9 cellular contexts compared by ENCODE assay signal in the genomic region with DNA sequence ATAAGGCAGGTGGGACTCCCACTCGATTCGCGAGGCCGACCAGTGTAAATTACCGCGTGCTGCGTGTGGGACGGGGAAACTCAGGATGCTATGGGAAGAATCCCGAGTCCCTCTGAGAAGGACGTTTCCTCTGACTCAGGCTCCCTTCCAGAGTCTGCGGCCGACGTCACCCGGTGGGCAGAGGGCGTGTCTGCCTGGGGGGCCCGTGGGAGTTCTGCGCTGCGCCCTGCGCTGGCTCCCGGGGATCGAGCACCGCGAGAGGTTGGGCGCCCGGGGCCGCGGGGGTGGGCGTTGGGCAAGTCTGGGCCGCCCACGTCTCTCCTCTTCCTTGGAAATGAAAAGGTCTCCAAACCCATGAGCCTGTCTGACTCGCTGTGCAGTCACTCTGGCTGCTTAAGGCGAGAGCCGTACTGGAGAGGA. TPM values are rescaled to one million over a fixed set of nuclear protein-coding genes. Genes with fewer than 3 reads are reported as not detected.
A peak's percentile ranks its signal among the peaks of the same experiment; 100 is the strongest.
DNase-seq lines count a peak whose midpoint lies in the region; ATAC-seq and TF ChIP-seq lines count a peak whose summit lies in the region.
"Had no signal": no experiment of that assay in that cellular context is flagged by ENCODE, and none has a peak within 500 bp of the region (broad histone marks: within the 10 kb centered on the region; RNA-seq: fewer than 3 reads in every experiment).

No MANE protein-coding gene starts in this region.

- 1% methylated on average over 33 of the region's 33 CpGs for WGBS in prostate gland

- peak overlapping the region; percentile 79 for H3K27ac ChIP-seq in cardiac muscle cell
- peak overlapping the region; percentile 83 to 85 for H3K27ac ChIP-seq in prostate gland

- peaks cover 7% of the 10 kb centered on the region for H3K27me3 ChIP-seq in cardiac muscle cell
- H3K27me3 ChIP-seq in prostate gland (replicated peaks; ENCODE audit: insufficient read depth): no peaks in the 10 kb centered on the region

- H3K4me3 ChIP-seq in cardiac muscle cell (peak overlapping the region; percentile 83), prostate gland (peak overlapping the region; percentile 48 to 54)

- H3K4me1 ChIP-seq in cardiac muscle cell (ENCODE audit: low read depth): no peaks in the 10 kb centered on the region
- H3K4me1 ChIP-seq in prostate gland (replicated peaks): no peaks in the 10 kb centered on the region

- ATAC-seq in GM21619 (IDR thresholded peaks at IDR 0.05; ENCODE audit: unreplicated experiment) (no peak), HG03520 (IDR thresholded peaks at IDR 0.05; ENCODE audit: unreplicated experiment) (no peak)

- no peaks in the 10 kb centered on the region for H3K9me3 ChIP-seq in cardiac muscle cell (ENCODE audit: low read depth)
- H3K9me3 ChIP-seq in prostate gland: no peaks in the 10 kb centered on the region

- DNase-seq in NCI-H1436 (lab: John Stamatoyannopoulos, UW): peak; percentile 72
- no peak for DNase-seq in NCI-H1436 treated with DMSO at 0.1 percent for 48 hours (lab: John Stamatoyannopoulos, UW)
- DNase-seq in NCI-H460 (ENCODE audit: extremely low read depth, low read depth): peak; percentile 13
- DNase-seq in activated gamma-delta T cell (lab: John Stamatoyannopoulos, UW): peak; percentile 14
- peak; percentile 56 to 61 for DNase-seq in cardiac muscle cell (ENCODE audit: low read depth in 1 of 2, low spot score in 1 of 2)
- peak; percentile 35 for DNase-seq in prostate gland (ENCODE audit: low spot score)

- no peak for TF ChIP-seq POLR2A in prostate gland (IDR thresholded peaks at IDR 0.05)

- intact Hi-C loops in prostate gland (cut with DNase I): no loop called here

- TF ChIP-seq CTCF in cardiac muscle cell (IDR thresholded peaks at IDR 0.05; ENCODE audit: low read depth, low read length): no peak
- no peak for TF ChIP-seq CTCF in prostate gland (IDR thresholded peaks at IDR 0.05)

- H3K36me3 ChIP-seq in cardiac muscle cell: no peaks in the 10 kb centered on the region
- no peaks in the 10 kb centered on the region for H3K36me3 ChIP-seq in prostate gland

RNA-seq across cellular contexts. Expression of a gene that starts 0.5 kb away (rescaled TPM):
- 2.0 and 3.0 TPM in 2 replicates for total RNA-seq in NCI-H460 (2014; rRNA removed; shearing (Covaris generic))
- polyA plus RNA-seq in NCI-H460 (2014; cell fraction: nucleus; rRNA removed): 0.88 and 1.6 TPM in 2 replicates
- 3.6 and 8.5 TPM in 2 replicates for total RNA-seq in cardiac muscle cell
- polyA plus RNA-seq in cardiac muscle cell: 2.1 and 5.5 TPM in 2 replicates
- total RNA-seq in prostate gland: 1 to 10 TPM; 5.4 to 5.6 TPM

RNA-seq across cellular contexts. Expression of a gene that starts 0.6 kb away (rescaled TPM):
- 0.25 and 0.43 TPM in 2 replicates for total RNA-seq in NCI-H460 (2014; rRNA removed; shearing (Covaris generic))
- not detected in 2 replicates for polyA plus RNA-seq in NCI-H460 (2014; cell fraction: nucleus; rRNA removed)
- 1.9 TPM in 1 of 2 replicates, not detected in the other for total RNA-seq in cardiac muscle cell
- polyA plus RNA-seq in cardiac muscle cell: 0.54 and 2.2 TPM in 2 replicates
- 1 to 10 TPM; 1.6 to 5.7 TPM for total RNA-seq in prostate gland
- total RNA-seq: glomerular endothelial cell had no signal
